25 cellular contexts compared by ENCODE assay signal in genomic region chr7:82395147-82395546, GRCh38. TPM values are rescaled to one million over a fixed set of nuclear protein-coding genes. Genes with fewer than 3 reads are reported as not detected.
"Had no signal": no experiment of that assay in that cellular context is flagged by ENCODE, and none has a peak within 500 bp of the region (broad histone marks: within the 10 kb centered on the region; RNA-seq: fewer than 3 reads in every experiment).

No MANE protein-coding gene starts in this region.

- H3K4me3 ChIP-seq: heart right ventricle, hepatocyte, lung, ovary, prostate gland, skin epidermis, stomach, testis, thyroid gland, transverse colon, upper lobe of left lung, vagina had no signal

- H3K27ac ChIP-seq: heart right ventricle, hepatocyte, ovary, prostate gland, skin epidermis, stomach, testis, thyroid gland, transverse colon, upper lobe of left lung, vagina had no signal

- H3K4me1 ChIP-seq: prostate gland, stomach, testis, thyroid gland, transverse colon, upper lobe of left lung, vagina had no signal

- DNase-seq: heart right ventricle; kidney glomerular epithelial cell; left cardiac atrium; mesendoderm; naive B cell; natural killer cell; ovary; stimulated activated CD4-positive, alpha-beta T cell treated with anti-CD3 and anti-CD28 coated beads, Interleukin-12 subunit alpha, Interleukin-12 subunit beta, amount 100 ng/mL, for 4 hours; stimulated activated CD4-positive, alpha-beta T cell treated with anti-CD3 and anti-CD28 coated beads, Interleukin-15, amount 100 ng/mL, for 24 hours; stimulated activated CD4-positive, alpha-beta T cell treated with anti-CD3 and anti-CD28 coated beads, Interleukin-2, amount 100 ng/mL, for 24 hours; stimulated activated CD4-positive, alpha-beta T cell treated with anti-CD3 and anti-CD28 coated beads, Interleukin-4, amount 100 ng/mL, for 1 hour; stimulated activated naive B cell treated with anti-CD40 and anti-IgM and Interleukin-4, amounts not matched to agents 10 μg/mL and 1 μg/mL and 100 μg/mL, for 72 hours; stimulated activated naive CD8-positive, alpha-beta T cell treated with anti-CD3 and anti-CD28 coated beads, Interleukin-15, Interleukin-2, amounts not matched to agents 100 U/mL and 50 U/mL, for 24 hours; stomach; testis; thyroid gland; transverse colon; upper lobe of left lung had no signal

- H3K27me3 ChIP-seq: heart right ventricle, hepatocyte, ovary, stomach, testis, thyroid gland, transverse colon, upper lobe of left lung, vagina had no signal

- ATAC-seq: left cardiac atrium; left lobe of liver; natural killer cell; sciatic nerve; stimulated activated naive B cell treated with anti-CD40 and anti-IgM and Interleukin-4, amounts not matched to agents 10 μg/mL and 1 μg/mL and 100 μg/mL, for 72 hours; stimulated activated naive CD8-positive, alpha-beta T cell treated with anti-CD3 and anti-CD28 coated beads, Interleukin-15, Interleukin-2, amounts not matched to agents 100 U/mL and 50 U/mL, for 24 hours had no signal

- H3K36me3 ChIP-seq: heart right ventricle, ovary, prostate gland, stomach, thyroid gland, transverse colon, upper lobe of left lung, vagina had no signal

- H3K9me3 ChIP-seq: ovary, prostate gland, stomach, testis, thyroid gland, transverse colon, upper lobe of left lung, vagina had no signal

RNA-seq across cellular contexts. Expression of gene CACNA2D1, which starts 48.4 kb away (rescaled TPM):
- total RNA-seq: natural killer cell had no signal
